24 cellular contexts compared by ENCODE assay signal in the genomic region with DNA sequence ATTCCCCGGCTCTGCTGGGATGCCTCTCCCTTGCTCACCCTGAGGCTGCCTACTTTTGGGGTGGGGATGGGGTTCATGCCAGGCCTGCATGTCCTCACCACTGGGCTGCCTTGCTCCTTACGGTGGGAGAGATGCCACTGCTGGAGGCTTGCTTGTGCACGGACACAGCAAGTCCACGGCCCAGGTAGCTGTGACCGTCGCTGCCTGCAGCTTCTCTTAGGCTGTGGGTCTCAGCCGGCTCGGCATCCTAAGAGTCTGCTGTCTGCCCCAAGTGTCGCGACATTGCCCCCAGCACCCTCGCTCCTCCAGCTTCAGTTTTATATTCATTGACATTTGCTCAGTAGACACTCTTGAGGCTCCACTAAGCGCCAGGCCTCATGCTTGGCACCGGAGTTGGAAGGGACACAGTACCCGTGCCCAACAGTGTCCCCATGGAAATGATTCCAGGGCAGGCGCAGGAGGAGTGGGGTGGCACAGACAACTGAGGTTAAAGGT.
"Had no signal": no experiment of that assay in that cellular context is flagged by ENCODE, and none has a peak within 500 bp of the region (broad histone marks: within the 10 kb centered on the region; RNA-seq: fewer than 3 reads in every experiment).

No MANE protein-coding gene starts in this region.

- H3K4me1 ChIP-seq: sigmoid colon, suprapubic skin, tibial artery had no signal

- DNase-seq: activated CD4-positive, alpha-beta memory T cell treated with anti-CD3 and anti-CD28 coated beads for 36 hours; activated CD4-positive, alpha-beta T cell treated with anti-CD3 and anti-CD28 coated beads for 4 hours; activated CD8-positive, alpha-beta memory T cell treated with anti-CD3 and anti-CD28 coated beads, Interleukin-2, amount 10 ng/mL, durations not matched to agents 7 days and 5 days; activated gamma-delta T cell; activated naive CD4-positive, alpha-beta T cell treated with anti-CD3 and anti-CD28 coated beads, Interleukin-2, amount 50 U/mL, for 16 hours; amniotic stem cell; caudate nucleus; esophagus squamous epithelium; foreskin melanocyte; glutamatergic neuron; mammary epithelial cell; midbrain; natural killer cell; sigmoid colon; stimulated activated CD4-positive, alpha-beta T cell treated with anti-CD3 and anti-CD28 coated beads, Interleukin-1b, Interleukin-23, amount 100 ng/mL, for 48 hours; stimulated activated CD4-positive, alpha-beta T cell treated with anti-CD3 and anti-CD28 coated beads, Interleukin-4, amount 100 ng/mL, for 4 hours; stimulated activated CD8-positive, alpha-beta memory T cell treated with anti-CD3 and anti-CD28 coated beads, Interleukin-4, amount 100 ng/mL, for 48 hours; stimulated activated naive CD4-positive, alpha-beta T cell; tibial artery; upper lobe of right lung had no signal

- H3K9me3 ChIP-seq: esophagus squamous epithelium, sigmoid colon, suprapubic skin, tibial artery, upper lobe of right lung had no signal

- H3K27ac ChIP-seq: epithelial cell of prostate, esophagus squamous epithelium, sigmoid colon, SK-N-MC, suprapubic skin, tibial artery, upper lobe of right lung had no signal

- ATAC-seq: activated CD8-positive, alpha-beta memory T cell treated with anti-CD3 and anti-CD28 coated beads, Interleukin-2, amount 10 ng/mL, durations not matched to agents 7 days and 5 days; natural killer cell; upper lobe of right lung had no signal

- H3K36me3 ChIP-seq: upper lobe of right lung had no signal

- H3K27me3 ChIP-seq: esophagus squamous epithelium, sigmoid colon, suprapubic skin, tibial artery, upper lobe of right lung had no signal

- H3K4me3 ChIP-seq: esophagus squamous epithelium, sigmoid colon, SK-N-MC, smooth muscle cell, suprapubic skin, tibial artery, upper lobe of right lung had no signal
